ENCODE assay signal across 16 cellular contexts in the genomic region with DNA sequence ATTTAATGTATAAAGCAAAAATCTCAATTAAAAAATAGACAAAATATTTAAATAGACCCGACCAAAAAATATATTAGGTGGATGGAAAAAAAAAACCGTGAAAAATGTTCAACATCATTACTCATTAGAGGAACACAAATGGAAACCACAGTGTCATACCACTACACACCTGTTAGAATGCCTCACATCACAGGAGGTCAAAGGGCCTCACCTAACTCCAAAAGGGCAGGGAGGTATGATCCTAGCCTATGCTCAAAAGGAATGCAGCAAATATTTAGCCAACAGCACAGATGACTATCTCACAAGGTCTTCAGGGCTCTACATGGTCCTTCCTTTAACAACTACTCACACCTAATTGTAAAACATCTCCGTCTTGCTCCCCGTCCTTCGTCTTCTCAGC.
"Had no signal": no experiment of that assay in that cellular context is flagged by ENCODE, and none has a peak within 500 bp of the region (broad histone marks: within the 10 kb centered on the region; RNA-seq: fewer than 3 reads in every experiment).

No MANE protein-coding gene starts in this region.

- H3K27ac Mint-ChIP-seq: activated CD4-positive, alpha-beta memory T cell treated with anti-CD3 and anti-CD28 coated beads, Interleukin-2, amount 10 ng/mL, durations not matched to agents 7 days and 5 days; activated T-cell treated with anti-CD3 and anti-CD28 coated beads, Interleukin-2, amount 50 U/mL, for 24 hours; naive thymus-derived CD4-positive, alpha-beta T cell had no signal

- H3K27me3 ChIP-seq: adrenal gland, cardiac muscle cell, esophagus muscularis mucosa, hepatocyte, neutrophil, sigmoid colon had no signal

- H3K9me3 ChIP-seq: adrenal gland, esophagus muscularis mucosa, mucosa of descending colon, neutrophil, sigmoid colon had no signal

- H3K9me3 Mint-ChIP-seq: activated CD4-positive, alpha-beta memory T cell treated with anti-CD3 and anti-CD28 coated beads, Interleukin-2, amount 10 ng/mL, durations not matched to agents 7 days and 5 days had no signal

- H3K4me3 ChIP-seq: adrenal gland, cardiac muscle cell, esophagus muscularis mucosa, hepatocyte, mucosa of descending colon, sigmoid colon had no signal

- H3K36me3 ChIP-seq: adrenal gland, cardiac muscle cell, esophagus muscularis mucosa, neutrophil, sigmoid colon had no signal

- H3K4me1 ChIP-seq: adrenal gland, parathyroid adenoma had no signal

- ATAC-seq: left lobe of liver; mucosa of descending colon; naive thymus-derived CD4-positive, alpha-beta T cell had no signal

- DNase-seq: activated CD4-positive, alpha-beta memory T cell treated with anti-CD3 and anti-CD28 coated beads, Interleukin-2, amount 10 ng/mL, durations not matched to agents 7 days and 5 days; activated naive CD4-positive, alpha-beta T cell treated with anti-CD3 and anti-CD28 coated beads, Interleukin-2, amount 50 U/mL, for 16 hours; activated T-cell treated with anti-CD3 and anti-CD28 coated beads, Interleukin-2, amount 50 U/mL, for 24 hours; adrenal gland; islet precursor cell; mucosa of descending colon; naive thymus-derived CD4-positive, alpha-beta T cell; sigmoid colon; stimulated activated CD4-positive, alpha-beta T cell treated with anti-CD3 and anti-CD28 coated beads, Interleukin-1b, Interleukin-23, amount 100 ng/mL, for 48 hours had no signal

- H3K27me3 Mint-ChIP-seq: activated T-cell treated with anti-CD3 and anti-CD28 coated beads, Interleukin-2, amount 50 U/mL, for 24 hours; naive thymus-derived CD4-positive, alpha-beta T cell had no signal

- H3K27ac ChIP-seq: adrenal gland, cardiac muscle cell, esophagus muscularis mucosa, hepatocyte, neutrophil, parathyroid adenoma, sigmoid colon, VCaP had no signal

- H3K4me3 Mint-ChIP-seq: activated CD4-positive, alpha-beta memory T cell treated with anti-CD3 and anti-CD28 coated beads, Interleukin-2, amount 10 ng/mL, durations not matched to agents 7 days and 5 days; activated T-cell treated with anti-CD3 and anti-CD28 coated beads, Interleukin-2, amount 50 U/mL, for 24 hours; naive thymus-derived CD4-positive, alpha-beta T cell had no signal

- H3K4me1 Mint-ChIP-seq: activated CD4-positive, alpha-beta memory T cell treated with anti-CD3 and anti-CD28 coated beads, Interleukin-2, amount 10 ng/mL, durations not matched to agents 7 days and 5 days had no signal

- H3K36me3 Mint-ChIP-seq: naive thymus-derived CD4-positive, alpha-beta T cell had no signal
